In genomic region chr1:23558140-23558871, GRCh38 we compare ENCODE assay signal across 1 cellular context.
A peak's percentile ranks its signal among the peaks of the same experiment; 100 is the strongest.
TF ChIP-seq lines count a peak whose summit lies in the region.

No MANE protein-coding gene starts in this region.

TF ChIP-seq in HepG2, 621 proteins besides CTCF, POLR2A, EP300 and RAD21 (continued from another document and continues in another):
- TF ChIP-seq ZNF646 (CRISPR knock-in tag; IDR thresholded peaks at IDR 0.05) (no peak), FOXP4 (CRISPR knock-in tag; IDR thresholded peaks at IDR 0.05) (peak; percentile 76), ZNF879 (CRISPR knock-in tag; IDR thresholded peaks at IDR 0.05) (peak; percentile 72; the same call in 1 of the 2 replicates), LCORL (IDR thresholded peaks at IDR 0.05) (no peak), LCORL (CRISPR knock-in tag; IDR thresholded peaks at IDR 0.05) (peak; percentile 82), ZNF878 (CRISPR knock-in tag; IDR thresholded peaks at IDR 0.05) (no peak), ZBTB34 (CRISPR knock-in tag; IDR thresholded peaks at IDR 0.05) (peak; percentile 87), MIER3 (CRISPR knock-in tag; IDR thresholded peaks at IDR 0.05; ENCODE audit: borderline replicate concordance) (no peak), JUN (CRISPR knock-in tag; IDR thresholded peaks at IDR 0.05) (no peak; the same call in 1 of the 2 replicates), ZNF530 (CRISPR knock-in tag; IDR thresholded peaks at IDR 0.05; ENCODE audit: low read depth) (no peak), PAX8 (CRISPR knock-in tag; IDR thresholded peaks at IDR 0.05; ENCODE audit: borderline replicate concordance) (no peak), MZF1 (CRISPR knock-in tag; IDR thresholded peaks at IDR 0.05; ENCODE audit: borderline replicate concordance) (no peak), DR1 (CRISPR knock-in tag; IDR thresholded peaks at IDR 0.05) (no peak), HNRNPLL (IDR thresholded peaks at IDR 0.05; ENCODE audit: low read depth, low read length, poor library complexity, severe bottlenecking) (peak; percentile 55), ZNF430 (CRISPR knock-in tag; IDR thresholded peaks at IDR 0.05) (no peak), ZNF576 (CRISPR knock-in tag; IDR thresholded peaks at IDR 0.05) (no peak), ZNF737 (CRISPR knock-in tag; IDR thresholded peaks at IDR 0.05; ENCODE audit: borderline replicate concordance) (0 out of 2 replicates have a peak, but pooled peaks have one; percentile 50), MAFK (conservative IDR thresholded peaks at IDR 0.05 in 1 of 2, IDR thresholded peaks at IDR 0.05 in 1 of 2; ENCODE audit: low read length in 2 of 2) (no peak), EED (CRISPR knock-in tag; IDR thresholded peaks at IDR 0.05) (no peak), MEIS1 (CRISPR knock-in tag; IDR thresholded peaks at IDR 0.05; ENCODE audit: borderline replicate concordance) (peak; percentile 82; the same call in 1 of the 2 replicates), FOXP1 (IDR thresholded peaks at IDR 0.05) (no peak), FOXP1 (CRISPR knock-in tag; IDR thresholded peaks at IDR 0.05) (0 out of 2 replicates have a peak, but pooled peaks have one; percentile 8), HNF4A (CRISPR knock-in tag; IDR thresholded peaks at IDR 0.05) (peak; percentile 63; the same call in 1 of the 2 replicates), GATAD1 (CRISPR knock-in tag; IDR thresholded peaks at IDR 0.05) (no peak; the same call in 1 of the 2 replicates), SP140L (CRISPR knock-in tag; IDR thresholded peaks at IDR 0.05; ENCODE audit: borderline replicate concordance) (no peak), NCOR1 (IDR thresholded peaks at IDR 0.05; ENCODE audit: borderline replicate concordance, low read length) (peak; percentile 47; the same call in 1 of the 2 replicates), NFATC3 (CRISPR knock-in tag; IDR thresholded peaks at IDR 0.05) (no peak; the same call in 1 of the 2 replicates), ZMAT3 (CRISPR knock-in tag; conservative IDR thresholded peaks at IDR 0.05) (no peak), GABPB1 (CRISPR knock-in tag; IDR thresholded peaks at IDR 0.05) (peak; percentile 84), DZIP1 (CRISPR knock-in tag; IDR thresholded peaks at IDR 0.05) (no peak), MIXL1 (CRISPR knock-in tag; IDR thresholded peaks at IDR 0.05) (0 out of 2 replicates have a peak, but pooled peaks have one; percentile 9), KDM5B (CRISPR knock-in tag; IDR thresholded peaks at IDR 0.05; ENCODE audit: borderline replicate concordance) (peak; percentile 33; the same call in 1 of the 2 replicates), MYNN (CRISPR knock-in tag; IDR thresholded peaks at IDR 0.05; ENCODE audit: low read depth) (0 out of 2 replicates have a peak, but pooled peaks have one; percentile 38), AGO1 (IDR thresholded peaks at IDR 0.05; ENCODE audit: low read depth, low read length, poor library complexity, severe bottlenecking) (peak; percentile 50), POLR2AphosphoS2 (IDR thresholded peaks at IDR 0.05; ENCODE audit: low read depth, low read length) (no peak)
- TF ChIP-seq, protein P1, sequence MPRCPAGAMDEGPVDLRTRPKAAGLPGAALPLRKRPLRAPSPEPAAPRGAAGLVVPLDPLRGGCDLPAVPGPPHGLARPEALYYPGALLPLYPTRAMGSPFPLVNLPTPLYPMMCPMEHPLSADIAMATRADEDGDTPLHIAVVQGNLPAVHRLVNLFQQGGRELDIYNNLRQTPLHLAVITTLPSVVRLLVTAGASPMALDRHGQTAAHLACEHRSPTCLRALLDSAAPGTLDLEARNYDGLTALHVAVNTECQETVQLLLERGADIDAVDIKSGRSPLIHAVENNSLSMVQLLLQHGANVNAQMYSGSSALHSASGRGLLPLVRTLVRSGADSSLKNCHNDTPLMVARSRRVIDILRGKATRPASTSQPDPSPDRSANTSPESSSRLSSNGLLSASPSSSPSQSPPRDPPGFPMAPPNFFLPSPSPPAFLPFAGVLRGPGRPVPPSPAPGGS (CRISPR knock-in tag; IDR thresholded peaks at IDR 0.05), result peak; percentile 77
- TF ChIP-seq, protein P2, sequence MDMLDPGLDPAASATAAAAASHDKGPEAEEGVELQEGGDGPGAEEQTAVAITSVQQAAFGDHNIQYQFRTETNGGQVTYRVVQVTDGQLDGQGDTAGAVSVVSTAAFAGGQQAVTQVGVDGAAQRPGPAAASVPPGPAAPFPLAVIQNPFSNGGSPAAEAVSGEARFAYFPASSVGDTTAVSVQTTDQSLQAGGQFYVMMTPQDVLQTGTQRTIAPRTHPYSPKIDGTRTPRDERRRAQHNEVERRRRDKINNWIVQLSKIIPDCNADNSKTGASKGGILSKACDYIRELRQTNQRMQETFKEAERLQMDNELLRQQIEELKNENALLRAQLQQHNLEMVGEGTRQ (IDR thresholded peaks at IDR 0.05; ENCODE audit: low read depth, low read length), result no peak
- TF ChIP-seq, protein P2 (CRISPR knock-in tag; IDR thresholded peaks at IDR 0.05; ENCODE audit: borderline replicate concordance), result peak; percentile 32; the same call in 1 of the 2 replicates
- TF ChIP-seq, protein P3, sequence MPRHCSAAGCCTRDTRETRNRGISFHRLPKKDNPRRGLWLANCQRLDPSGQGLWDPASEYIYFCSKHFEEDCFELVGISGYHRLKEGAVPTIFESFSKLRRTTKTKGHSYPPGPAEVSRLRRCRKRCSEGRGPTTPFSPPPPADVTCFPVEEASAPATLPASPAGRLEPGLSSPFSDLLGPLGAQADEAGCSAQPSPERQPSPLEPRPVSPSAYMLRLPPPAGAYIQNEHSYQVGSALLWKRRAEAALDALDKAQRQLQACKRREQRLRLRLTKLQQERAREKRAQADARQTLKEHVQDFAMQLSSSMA (CRISPR knock-in tag; IDR thresholded peaks at IDR 0.05), result no peak
- TF ChIP-seq, protein P4, sequence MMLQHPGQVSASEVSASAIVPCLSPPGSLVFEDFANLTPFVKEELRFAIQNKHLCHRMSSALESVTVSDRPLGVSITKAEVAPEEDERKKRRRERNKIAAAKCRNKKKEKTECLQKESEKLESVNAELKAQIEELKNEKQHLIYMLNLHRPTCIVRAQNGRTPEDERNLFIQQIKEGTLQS (CRISPR knock-in tag; IDR thresholded peaks at IDR 0.05), result no peak
- TF ChIP-seq, protein P5, sequence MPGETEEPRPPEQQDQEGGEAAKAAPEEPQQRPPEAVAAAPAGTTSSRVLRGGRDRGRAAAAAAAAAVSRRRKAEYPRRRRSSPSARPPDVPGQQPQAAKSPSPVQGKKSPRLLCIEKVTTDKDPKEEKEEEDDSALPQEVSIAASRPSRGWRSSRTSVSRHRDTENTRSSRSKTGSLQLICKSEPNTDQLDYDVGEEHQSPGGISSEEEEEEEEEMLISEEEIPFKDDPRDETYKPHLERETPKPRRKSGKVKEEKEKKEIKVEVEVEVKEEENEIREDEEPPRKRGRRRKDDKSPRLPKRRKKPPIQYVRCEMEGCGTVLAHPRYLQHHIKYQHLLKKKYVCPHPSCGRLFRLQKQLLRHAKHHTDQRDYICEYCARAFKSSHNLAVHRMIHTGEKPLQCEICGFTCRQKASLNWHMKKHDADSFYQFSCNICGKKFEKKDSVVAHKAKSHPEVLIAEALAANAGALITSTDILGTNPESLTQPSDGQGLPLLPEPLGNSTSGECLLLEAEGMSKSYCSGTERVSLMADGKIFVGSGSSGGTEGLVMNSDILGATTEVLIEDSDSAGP (CRISPR knock-in tag; IDR thresholded peaks at IDR 0.05; ENCODE audit: borderline replicate concordance), result peak; percentile 85; the same call in 1 of the 2 replicates
